10 cellular contexts compared by ENCODE assay signal in genomic region chr10:117137911-117138642, GRCh38. TPM values are rescaled to one million over a fixed set of nuclear protein-coding genes. Genes with fewer than 3 reads are reported as not detected.
A peak's percentile ranks its signal among the peaks of the same experiment; 100 is the strongest.
DNase-seq lines count a peak whose midpoint lies in the region; ATAC-seq, FAIRE-seq and TF ChIP-seq lines count a peak whose summit lies in the region.
"Had no signal": no experiment of that assay in that cellular context is flagged by ENCODE, and none has a peak within 500 bp of the region (broad histone marks: within the 10 kb centered on the region; RNA-seq: fewer than 3 reads in every experiment).

VAX1 (minus strand) TSS chr10:117138270; CDS start chr10:117138056, 214 bp downstream.

- peaks cover 72 to 93% of the 10 kb centered on the region in 2 experiments for H3K27me3 ChIP-seq in endothelial cell of umbilical vein (ENCODE audit: control insufficient read depth in 2 of 2, insufficient read depth in 2 of 2, low read length in 2 of 2)
- peaks cover 2 to 55% (median 13%) of the 10 kb centered on the region in 4 donors for H3K27me3 ChIP-seq in pancreas

- 6 to 8% methylated on average over 64 of the region's 65 CpGs for WGBS in pancreas, 2 donors

- BruUV-seq in endothelial cell of umbilical vein (replicated peaks; lab: Mats Ljungman, UMichigan) = no TSS peak

- H3K36me3 Mint-ChIP-seq in IgD-negative memory B cell = no peaks in the 10 kb centered on the region

- peaks cover 3 to 4% (median 4%) of the 10 kb centered on the region in 3 donors for H3K4me1 Mint-ChIP-seq in IgD-negative memory B cell

- no peak for TF ChIP-seq POLR2A in endothelial cell of umbilical vein (IDR thresholded peaks at IDR 0.05; ENCODE audit: low read depth, low read length)

- H4K20me1 ChIP-seq in endothelial cell of umbilical vein (replicated peaks; ENCODE audit: control insufficient read depth, extremely low read depth, insufficient read depth, low read length) = no peaks in the 10 kb centered on the region

- peak within 1 kb of the TSS; percentile 38 for H3K4me2 ChIP-seq in endothelial cell of umbilical vein (ENCODE audit: insufficient read depth, low read length)

- ATAC-seq in pancreas (peak in 3 of 4 donors; percentile 28 to 50 (median 32)), GM19395 (IDR thresholded peaks at IDR 0.05; ENCODE audit: unreplicated experiment) (no peak), HG02840 (IDR thresholded peaks at IDR 0.05; ENCODE audit: low FRiP score, unreplicated experiment) (no peak)

- H3K27ac Mint-ChIP-seq in IgD-negative memory B cell = peak within 1 kb of the TSS in 2 of 3 donors; percentile 59 to 85

- intact Hi-C loops in endothelial cell of umbilical vein (cut with micrococcal nuclease) = loop anchor here (2.0 to 5.0 kb wide), 2 partner anchors 27 to 191 kb away; no protein-coding TSS in a partner anchor
- intact Hi-C loops in pancreas (cut with DNase I) = no loop called here

- H3K79me2 ChIP-seq in endothelial cell of umbilical vein (ENCODE audit: control insufficient read depth, insufficient read depth, low read length) = no peaks in the 10 kb centered on the region

- no peak within 1 kb of the TSS for H3K9ac ChIP-seq in endothelial cell of umbilical vein (replicated peaks; ENCODE audit: extremely low read depth, insufficient read depth, low read length)

- H3K27ac ChIP-seq in C4-2B (peak within 1 kb of the TSS; percentile 58), endothelial cell of umbilical vein (ENCODE audit: insufficient read depth, low read depth, low read length) (no peak within 1 kb of the TSS), pancreas (no peak within 1 kb of the TSS)

- H3K4me3 Mint-ChIP-seq in IgD-negative memory B cell = peak within 1 kb of the TSS in 1 of 4 donors; percentile 74

- FAIRE-seq in endothelial cell of umbilical vein (lab: Jason Lieb, UNC) (peak; percentile 33), pancreas (lab: Jason Lieb, UNC) (no peak)

- TF ChIP-seq CTCF in C4-2B (conservative IDR thresholded peaks at IDR 0.05) = no peak
- TF ChIP-seq CTCF in endothelial cell of umbilical vein (IDR thresholded peaks at IDR 0.05; ENCODE audit: extremely low read depth in 1 of 2, insufficient read depth in 1 of 2, low read depth in 1 of 2, low read length in 2 of 2) = no peak
- TF ChIP-seq CTCF in pancreas (IDR thresholded peaks at IDR 0.05) = no peak

- H2AFZ ChIP-seq in endothelial cell of umbilical vein (ENCODE audit: low read depth, low read length) = peak within 1 kb of the TSS; percentile 36

- H3K4me3 ChIP-seq in endothelial cell of umbilical vein (replicated peaks in 1 of 3; ENCODE audit: insufficient read depth in 1 of 3, low read depth in 1 of 3, low read length in 3 of 3) (peak within 1 kb of the TSS in 2 of 3 experiments; percentile 15 to 26), pancreas (peak within 1 kb of the TSS in 3 of 4 donors; percentile 8 to 56 (median 36))

- H3K9me3 ChIP-seq in endothelial cell of umbilical vein (replicated peaks; ENCODE audit: control insufficient read depth, insufficient read depth, low read length) (no peaks in the 10 kb centered on the region), pancreas (no peaks in the 10 kb centered on the region)

- CTCF ChIA-PET in endothelial cell of umbilical vein (lab: Charles Lee) = interaction anchor here (1.6 to 2.6 kb wide), 3 partner anchors 28 to 37 kb away, joined by 4 to 5 read pairs (median 5); no protein-coding TSS in a partner anchor

- DNase-seq in endothelial cell of umbilical vein (ENCODE audit: low read depth, low spot score) = no peak
- DNase-seq in pancreas = peak in 2 of 6 donors; percentile 62 to 67
- DNase-seq in putamen (ENCODE audit: low spot score) = no peak
- no peak for DNase-seq in OCI-M2 (lab: John Stamatoyannopoulos, UW; ENCODE audit: unreplicated experiment)
- DNase-seq: stimulated activated CD4-positive, alpha-beta T cell treated with anti-CD3 and anti-CD28 coated beads, Interleukin-4, amount 100 ng/mL, for 1 hour had no signal

- dilution Hi-C loops in endothelial cell of umbilical vein (cut with MboI; ENCODE audit: extremely low pct_ligation_motif_present, low sequenced_read_pairs) = no loop called here

- H3K4me1 ChIP-seq in endothelial cell of umbilical vein (ENCODE audit: control insufficient read depth, extremely low read depth, insufficient read depth, low read length) = peaks cover 7% of the 10 kb centered on the region
- peaks cover 0 to 5% (median 0%) of the 10 kb centered on the region in 3 donors for H3K4me1 ChIP-seq in pancreas

- no peaks in the 10 kb centered on the region for H3K9me1 ChIP-seq in endothelial cell of umbilical vein (replicated peaks; ENCODE audit: control insufficient read depth, extremely low read depth, insufficient read depth, low read length)

- peaks cover 0 to 8% (median 0%) of the 10 kb centered on the region in 3 donors for H3K9me3 Mint-ChIP-seq in IgD-negative memory B cell

- H3K36me3 ChIP-seq in endothelial cell of umbilical vein (ENCODE audit: control insufficient read depth in 2 of 2, extremely low read depth in 1 of 2, insufficient read depth in 2 of 2, low read length in 2 of 2) (no peaks in the 10 kb centered on the region), pancreas (no peaks in the 10 kb centered on the region)

- POLR2A ChIA-PET in endothelial cell of umbilical vein (lab: Charles Lee) = no interaction called here

- H3K27me3 Mint-ChIP-seq in IgD-negative memory B cell = peaks cover 63% of the 10 kb centered on the region

TF ChIP-seq in endothelial cell of umbilical vein, 7 proteins besides CTCF, POLR2A, EP300 and RAD21:
- TF ChIP-seq FOS (IDR thresholded peaks at IDR 0.05; ENCODE audit: borderline replicate concordance, insufficient read depth, low read length) (no peak), JUN (IDR thresholded peaks at IDR 0.05; ENCODE audit: borderline replicate concordance, insufficient read depth, insufficient read length, low read depth) (no peak), EZH2 (IDR thresholded peaks at IDR 0.05; ENCODE audit: borderline replicate concordance, low read depth, low read length, severe bottlenecking) (peak; percentile 99)

RNA-seq across cellular contexts. Expression of gene VAX1, which starts in this region (rescaled TPM):
- not detected for polyA plus RNA-seq in IgD-negative memory B cell
- not detected in 2 replicates for total RNA-seq in endothelial cell of umbilical vein
- polyA plus RNA-seq in endothelial cell of umbilical vein = not detected in 2 replicates
- not detected in 2 replicates for polyA plus RNA-seq in endothelial cell of umbilical vein (2011; cell fraction: cytosol; rRNA removed)
- polyA plus RNA-seq in endothelial cell of umbilical vein (2011; cell fraction: nucleus; rRNA removed) = not detected in 2 replicates
- not detected in 2 replicates for polyA plus RNA-seq in endothelial cell of umbilical vein (2012)
- polyA minus RNA-seq in endothelial cell of umbilical vein = not detected in 2 replicates
- polyA minus RNA-seq in endothelial cell of umbilical vein (2011; cell fraction: cytosol; rRNA and poly(A)+ RNA removed) = not detected
- not detected in 2 replicates for polyA minus RNA-seq in endothelial cell of umbilical vein (2011; cell fraction: nucleus; rRNA and poly(A)+ RNA removed)
- not detected for total RNA-seq in pancreas
- polyA plus RNA-seq in pancreas = not detected
- total RNA-seq: T-helper 2 cell treated with Interferon-gamma antibody and Interleukin-4, amounts not matched to agents 100 ng/mL and 5 ng/mL, for 36 hours had no signal

Comparison
In these comparisons a context has a peak if more than half of its experiments do, and no peak if none do; other contexts are left out.
1. Peak in ATAC-seq and H3K4me3 ChIP-seq in pancreas; RNA of the gene not detected or under 1 TPM.